Comparison of ENCODE assay signal across 25 cellular contexts in genomic region chr18:21203842-21204241, GRCh38. TPM values are rescaled to one million over a fixed set of nuclear protein-coding genes. Genes with fewer than 3 reads are reported as not detected.
"Had no signal": no experiment of that assay in that cellular context is flagged by ENCODE, and none has a peak within 500 bp of the region (broad histone marks: within the 10 kb centered on the region; RNA-seq: fewer than 3 reads in every experiment).

No MANE protein-coding gene starts in this region.

- H3K27ac ChIP-seq: epithelial cell of prostate, lower lobe of right lung, psoas muscle, thoracic aorta, tibial nerve, upper lobe of left lung had no signal

- DNase-seq: effector CD8-positive, alpha-beta T cell; endodermal cell; foreskin fibroblast; gastrocnemius medialis; head of caudate nucleus; left ventricle myocardium superior; lower lobe of right lung; naive thymus-derived CD8-positive, alpha-beta T cell; nephron progenitor cell; nucleus accumbens; posterior cingulate gyrus; psoas muscle; right cardiac atrium; sigmoid colon; stimulated activated CD4-positive, alpha-beta T cell treated with anti-CD3 and anti-CD28 coated beads, Interleukin-4, amount 100 ng/mL, for 4 hours; stimulated activated naive CD8-positive, alpha-beta T cell treated with anti-CD3 and anti-CD28 coated beads, Interleukin-15, Interleukin-2, amounts not matched to agents 100 U/mL and 50 U/mL, for 24 hours; substantia nigra; upper lobe of left lung had no signal

- H3K4me1 ChIP-seq: gastrocnemius medialis, lower lobe of right lung, psoas muscle, sigmoid colon, tibial nerve, upper lobe of left lung had no signal

- FAIRE-seq: keratinocyte, urothelium cell line had no signal

- H3K27me3 ChIP-seq: gastrocnemius medialis, tibial nerve, upper lobe of left lung had no signal

- ATAC-seq: esophagus mucosa; gastrocnemius medialis; left ventricle myocardium superior; lower lobe of right lung; naive thymus-derived CD8-positive, alpha-beta T cell; psoas muscle; right cardiac atrium; stimulated activated memory B cell treated with anti-CD40 and anti-IgM and Interleukin-4, amounts not matched to agents 10 μg/mL and 1 μg/mL and 100 μg/mL, for 72 hours; stimulated activated naive CD8-positive, alpha-beta T cell treated with anti-CD3 and anti-CD28 coated beads, Interleukin-15, Interleukin-2, amounts not matched to agents 100 U/mL and 50 U/mL, for 24 hours had no signal

- H3K4me3 ChIP-seq: gastrocnemius medialis, lower lobe of right lung, psoas muscle, sigmoid colon, thoracic aorta, tibial nerve, upper lobe of left lung had no signal

- H3K9me3 ChIP-seq: gastrocnemius medialis, lower lobe of right lung, psoas muscle, sigmoid colon, thoracic aorta, tibial nerve, upper lobe of left lung had no signal

- H3K36me3 ChIP-seq: gastrocnemius medialis, lower lobe of right lung, sigmoid colon, thoracic aorta, tibial nerve, upper lobe of left lung had no signal

RNA-seq across cellular contexts. Expression of gene GREB1L, which starts 38.2 kb away (rescaled TPM):
- total RNA-seq: esophagus mucosa; naive thymus-derived CD8-positive, alpha-beta T cell had no signal
